Comparison of ENCODE assay signal across 18 cellular contexts in the genomic region with DNA sequence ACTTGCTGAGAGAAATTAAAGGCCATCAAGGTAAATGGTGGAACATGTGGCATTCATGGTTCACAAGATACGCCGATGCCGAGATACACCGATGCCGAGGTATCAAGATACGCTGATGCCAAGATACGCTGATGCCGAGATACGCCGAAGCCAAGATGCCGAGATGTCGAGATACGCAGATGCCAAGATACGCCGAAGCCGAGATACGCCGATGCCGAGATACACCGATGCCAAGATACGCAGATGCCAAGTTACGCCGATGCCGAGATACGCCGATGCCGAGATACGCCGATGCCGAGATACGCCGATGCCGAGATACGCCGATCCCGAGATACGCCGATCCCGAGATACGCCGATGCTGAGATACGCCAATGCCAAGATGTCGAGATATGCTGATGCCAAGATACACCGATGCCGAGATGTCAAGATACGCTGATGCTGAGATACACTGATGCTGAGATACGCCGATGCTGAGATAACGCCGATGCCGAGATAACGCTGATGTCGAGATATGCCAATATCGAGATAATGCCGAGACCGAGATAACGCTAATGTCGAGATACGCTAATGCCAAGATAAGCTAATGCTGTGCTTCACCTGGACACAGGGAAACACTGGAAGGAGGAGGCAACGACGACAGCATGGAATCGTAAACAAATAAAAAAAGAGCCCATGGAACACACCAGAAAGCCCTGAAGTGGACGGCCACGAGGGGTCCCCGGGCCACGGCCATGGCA.
DNase-seq lines count a peak whose midpoint lies in the region; ATAC-seq, FAIRE-seq and TF ChIP-seq lines count a peak whose summit lies in the region.
"Had no signal": no experiment of that assay in that cellular context is flagged by ENCODE, and none has a peak within 500 bp of the region (broad histone marks: within the 10 kb centered on the region; RNA-seq: fewer than 3 reads in every experiment).

No MANE protein-coding gene starts in this region.

- peaks cover 62% of the 10 kb centered on the region for H3K4me1 ChIP-seq in BLaER1
- peaks cover 8% of the 10 kb centered on the region; the same call in 1 of the 2 replicates for H3K4me1 ChIP-seq in HEK293 (ENCODE audit: control insufficient read depth, insufficient read depth, low read length)
- H3K4me1 ChIP-seq in upper lobe of right lung, result peaks cover 10% of the 10 kb centered on the region
- H3K4me1 ChIP-seq: Caco-2 had no signal

- H3K4me3 ChIP-seq in BLaER1 (peak overlapping the region; percentile 29), HEK293 (ENCODE audit: low read depth, low read length) (no peak overlapping the region), bronchial epithelial cell (ENCODE audit: low read depth, low read length) (no peak overlapping the region), upper lobe of right lung (no peak overlapping the region)
- H3K4me3 ChIP-seq: GM23248 had no signal

- FAIRE-seq in bronchial epithelial cell (lab: Jason Lieb, UNC) (peak; percentile 94), urothelium cell line (lab: Jason Lieb, UNC) (peak; percentile 98)
- FAIRE-seq: A204.1, GM18507, H54 had no signal

- POLR2A ChIA-PET in HEK293 (lab: Yijun Ruan, JAX), result no interaction called here

- CTCF ChIA-PET in HEK293 (lab: Yijun Ruan, JAX), result no interaction called here

- H3K27ac ChIP-seq in BLaER1 (no peak overlapping the region), HEK293 (ENCODE audit: extremely low read depth, low read depth, low read length) (no peak overlapping the region), upper lobe of right lung (no peak overlapping the region)
- H3K27ac ChIP-seq: GM23248 had no signal

- H3K36me3 ChIP-seq in BLaER1, result peaks cover 49% of the 10 kb centered on the region
- H3K36me3 ChIP-seq in HEK293 (ENCODE audit: control insufficient read depth in 2 of 2, insufficient read depth in 1 of 2, low read length in 2 of 2), result peaks cover 0 to 9% of the 10 kb centered on the region in 2 experiments; a peak in 1 of 3 replicates
- no peaks in the 10 kb centered on the region for H3K36me3 ChIP-seq in bronchial epithelial cell (ENCODE audit: control insufficient read depth, insufficient read depth, low read length)
- H3K36me3 ChIP-seq in upper lobe of right lung, result no peaks in the 10 kb centered on the region

- no peak for DNase-seq in bronchial epithelial cell (ENCODE audit: low read depth)
- DNase-seq in urothelium cell line (ENCODE audit: low spot score), result no peak
- no peak for DNase-seq in activated naive CD4-positive, alpha-beta T cell (lab: John Stamatoyannopoulos, UW)
- DNase-seq in foreskin melanocyte, result no peak
- DNase-seq in upper lobe of right lung, result no peak
- DNase-seq: BE2C; Caco-2; CD8-positive, alpha-beta memory T cell; DND-41; GDM1; KBM-7 had no signal

- no peak for TF ChIP-seq CTCF in HEK293 (tag by site-specific recombination; IDR thresholded peaks at IDR 0.05)
- TF ChIP-seq CTCF in bronchial epithelial cell (IDR thresholded peaks at IDR 0.05; ENCODE audit: insufficient read depth, low read length, severe bottlenecking), result no peak
- no peak for TF ChIP-seq CTCF in upper lobe of right lung (IDR thresholded peaks at IDR 0.05)

- no peak overlapping the region for H3K4me2 ChIP-seq in BLaER1

- H3K27me3 ChIP-seq in BLaER1 (no peaks in the 10 kb centered on the region), bronchial epithelial cell (ENCODE audit: control insufficient read depth, insufficient read depth, low read length) (no peaks in the 10 kb centered on the region), upper lobe of right lung (no peaks in the 10 kb centered on the region)
- H3K27me3 ChIP-seq: BE2C had no signal

- no peak for ATAC-seq in upper lobe of right lung
- ATAC-seq: HCT116 had no signal

- intact Hi-C loops in upper lobe of right lung (cut with DNase I), result no loop called here

- peaks cover 63% of the 10 kb centered on the region for H4K20me1 ChIP-seq in BLaER1

- H3K9ac ChIP-seq in BLaER1, result no peak overlapping the region
- H3K9ac ChIP-seq: GM23248 had no signal

- H3K9me3 ChIP-seq in BLaER1 (peaks cover 30% of the 10 kb centered on the region), HEK293 (ENCODE audit: control insufficient read depth, insufficient read depth, low read depth, low read length) (no peaks in the 10 kb centered on the region), upper lobe of right lung (no peaks in the 10 kb centered on the region)
- H3K9me3 ChIP-seq: BE2C had no signal

TF ChIP-seq in HEK293, 187 proteins besides CTCF, POLR2A, EP300 and RAD21:
- TF ChIP-seq KLF7 (tag by site-specific recombination; IDR thresholded peaks at IDR 0.05; ENCODE audit: borderline replicate concordance) (no peak), SETDB1 (IDR thresholded peaks at IDR 0.05; ENCODE audit: insufficient read length, low read length) (peak; percentile 88)
